In the genomic region with DNA sequence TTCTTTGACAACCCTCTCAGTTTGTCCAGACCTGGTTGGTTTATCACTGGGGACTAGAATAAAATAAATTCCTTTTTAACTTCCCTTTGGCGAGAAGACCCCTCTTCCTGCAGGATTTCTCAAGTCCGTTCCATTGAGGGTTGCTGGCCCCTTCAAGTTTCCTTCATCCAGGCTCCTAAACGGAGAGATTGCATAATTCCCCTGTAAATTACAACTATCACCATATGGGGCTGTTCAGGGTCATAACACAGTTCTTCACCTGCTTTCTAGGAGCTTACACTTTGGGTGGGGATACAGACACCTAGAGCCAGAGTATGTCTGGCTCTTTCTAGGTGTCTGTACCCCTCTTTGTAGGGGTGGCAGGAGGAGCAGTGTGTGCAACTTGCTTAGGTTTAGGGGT, we compare ENCODE assay signal across 19 cellular contexts.
"Had no signal": no experiment of that assay in that cellular context is flagged by ENCODE, and none has a peak within 500 bp of the region (broad histone marks: within the 10 kb centered on the region; RNA-seq: fewer than 3 reads in every experiment).

No MANE protein-coding gene starts in this region.

- H3K36me3 Mint-ChIP-seq: naive B cell had no signal

- H3K4me3 ChIP-seq: ascending aorta, breast epithelium, gastrocnemius medialis, heart left ventricle, lower lobe of right lung, skin epidermis, upper lobe of left lung had no signal

- H3K9me3 Mint-ChIP-seq: activated naive CD4-positive, alpha-beta T cell treated with anti-CD3 and anti-CD28 coated beads, Interleukin-2, amount 10 ng/mL, durations not matched to agents 7 days and 5 days; activated T-helper 2 cell treated with anti-CD3 and anti-CD28 coated beads, Interferon-gamma antibody, Interleukin-2, Interleukin-4, amounts not matched to agents 10 μg/mL and 5 μg/mL and 100 μg/mL, durations not matched to agents 14 hours and 24 hours and 36 hours; effector memory CD8-positive, alpha-beta T cell; stimulated activated naive CD8-positive, alpha-beta T cell treated with anti-CD3 and anti-CD28 coated beads, Interleukin-15, Interleukin-2, amounts not matched to agents 100 ng/mL and 50 ng/mL, for 24 hours; T-helper 2 cell treated with Interferon-gamma antibody and Interleukin-4, amounts not matched to agents 5 μg/mL and 100 μg/mL, for 36 hours had no signal

- H3K4me3 Mint-ChIP-seq: activated naive CD4-positive, alpha-beta T cell treated with anti-CD3 and anti-CD28 coated beads, Interleukin-2, amount 10 ng/mL, durations not matched to agents 7 days and 5 days; effector memory CD8-positive, alpha-beta T cell; stimulated activated naive CD8-positive, alpha-beta T cell treated with anti-CD3 and anti-CD28 coated beads, Interleukin-15, Interleukin-2, amounts not matched to agents 100 ng/mL and 50 ng/mL, for 24 hours; T-helper 2 cell treated with Interferon-gamma antibody and Interleukin-4, amounts not matched to agents 5 μg/mL and 100 μg/mL, for 36 hours had no signal

- H3K27ac ChIP-seq: ascending aorta, breast epithelium, epithelial cell of prostate, gastrocnemius medialis, lower lobe of right lung, skin epidermis, upper lobe of left lung had no signal

- ATAC-seq: effector memory CD8-positive, alpha-beta T cell; gastrocnemius medialis; heart left ventricle; left colon; lower lobe of right lung had no signal

- H3K36me3 ChIP-seq: breast epithelium had no signal

- H3K27ac Mint-ChIP-seq: activated naive CD4-positive, alpha-beta T cell treated with anti-CD3 and anti-CD28 coated beads, Interleukin-2, amount 10 ng/mL, durations not matched to agents 7 days and 5 days; effector memory CD8-positive, alpha-beta T cell; stimulated activated naive CD8-positive, alpha-beta T cell treated with anti-CD3 and anti-CD28 coated beads, Interleukin-15, Interleukin-2, amounts not matched to agents 100 ng/mL and 50 ng/mL, for 24 hours; T-helper 2 cell treated with Interferon-gamma antibody and Interleukin-4, amounts not matched to agents 5 μg/mL and 100 μg/mL, for 36 hours had no signal

- H3K9me3 ChIP-seq: ascending aorta, breast epithelium, gastrocnemius medialis, heart left ventricle, lower lobe of right lung, upper lobe of left lung had no signal

- H3K27me3 Mint-ChIP-seq: effector memory CD8-positive, alpha-beta T cell; naive B cell; stimulated activated naive CD8-positive, alpha-beta T cell treated with anti-CD3 and anti-CD28 coated beads, Interleukin-15, Interleukin-2, amounts not matched to agents 100 ng/mL and 50 ng/mL, for 24 hours had no signal

- DNase-seq: activated naive CD4-positive, alpha-beta T cell treated with anti-CD3 and anti-CD28 coated beads, Interleukin-2, amount 10 ng/mL, durations not matched to agents 7 days and 5 days; activated T-cell treated with anti-CD3 and anti-CD28 coated beads for 4 hours; cerebellar nuclear complex; dermis blood vessel endothelial cell; effector memory CD8-positive, alpha-beta T cell; gastrocnemius medialis; heart left ventricle; left colon; lower lobe of right lung; naive B cell; stimulated activated CD4-positive, alpha-beta T cell treated with anti-CD3 and anti-CD28 coated beads, Interleukin-15, amount 100 ng/mL, for 24 hours; upper lobe of left lung had no signal

- H3K27me3 ChIP-seq: ascending aorta, breast epithelium, gastrocnemius medialis, heart left ventricle, upper lobe of left lung had no signal
